1 cellular context compared by ENCODE assay signal in genomic region chr1:160098852-160099647, GRCh38.
TF ChIP-seq lines count a peak whose summit lies in the region.

No MANE protein-coding gene starts in this region.

TF ChIP-seq in K562, 482 proteins besides CTCF, POLR2A, EP300 and RAD21 (continued from another document and continues in another):
- TF ChIP-seq RBM34 (IDR thresholded peaks at IDR 0.05; ENCODE audit: borderline replicate concordance, insufficient read depth, low read length) (no peak), ZNF24 (IDR thresholded peaks at IDR 0.05) (no peak), HNRNPK (IDR thresholded peaks at IDR 0.05; ENCODE audit: low read depth, low read length, poor library complexity, severe bottlenecking) (no peak), ZNF518B (CRISPR knock-in tag; IDR thresholded peaks at IDR 0.05) (no peak), ZNF133 (CRISPR knock-in tag; IDR thresholded peaks at IDR 0.05) (no peak), E2F6 (IDR thresholded peaks at IDR 0.05; ENCODE audit: borderline replicate concordance in 1 of 2, extremely low read depth in 1 of 2, insufficient read depth in 1 of 2, insufficient read length in 1 of 2, low read depth in 1 of 2, low read length in 1 of 2, poor library complexity in 1 of 2, severe bottlenecking in 1 of 2) (peak in 1 of 2 experiments; percentile 33), KLF10 (CRISPR knock-in tag; IDR thresholded peaks at IDR 0.05) (no peak), ZNF655 (CRISPR knock-in tag; IDR thresholded peaks at IDR 0.05) (no peak), FOXP1 (CRISPR knock-in tag; IDR thresholded peaks at IDR 0.05) (no peak), CTBP1 (IDR thresholded peaks at IDR 0.05; ENCODE audit: borderline replicate concordance) (no peak), MLX (CRISPR knock-in tag; conservative IDR thresholded peaks at IDR 0.05) (no peak), ZBTB12 (CRISPR knock-in tag; IDR thresholded peaks at IDR 0.05) (0 out of 2 replicates have a peak, but pooled peaks have one; percentile 29), KDM2B (CRISPR knock-in tag; IDR thresholded peaks at IDR 0.05) (no peak), MEF2D (tag; conservative IDR thresholded peaks at IDR 0.05; ENCODE audit: low read depth) (no peak), ATF7 (IDR thresholded peaks at IDR 0.05) (peak; percentile 93), ZNF324 (CRISPR knock-in tag; IDR thresholded peaks at IDR 0.05) (no peak), ZBTB11 (CRISPR knock-in tag; IDR thresholded peaks at IDR 0.05) (no peak), POLR2AphosphoS2 (IDR thresholded peaks at IDR 0.05; ENCODE audit: low read length) (no peak), SMARCA4 (IDR thresholded peaks at IDR 0.05) (no peak), PRMT5 (CRISPR knock-in tag; IDR thresholded peaks at IDR 0.05) (no peak), PTTG1 (tag; IDR thresholded peaks at IDR 0.05; ENCODE audit: low read depth) (no peak), NR2C1 (IDR thresholded peaks at IDR 0.05) (no peak), NR2C1 (tag; IDR thresholded peaks at IDR 0.05) (no peak), NELFE (IDR thresholded peaks at IDR 0.05; ENCODE audit: insufficient read depth, insufficient read length) (no peak), DIDO1 (tag; IDR thresholded peaks at IDR 0.05; ENCODE audit: low read depth) (no peak), IFI16 (CRISPR knock-in tag; IDR thresholded peaks at IDR 0.05) (no peak), ZHX1 (conservative IDR thresholded peaks at IDR 0.05; ENCODE audit: low read length) (no peak), ZNF695 (CRISPR knock-in tag; IDR thresholded peaks at IDR 0.05) (no peak), ZBTB9 (CRISPR knock-in tag; IDR thresholded peaks at IDR 0.05) (no peak), NCOA4 (IDR thresholded peaks at IDR 0.05; ENCODE audit: partially characterized antibody) (no peak), HNRNPH1 (optimal IDR thresholded peaks at IDR 0.05; ENCODE audit: low read depth, low read length) (no peak), PHF8 (IDR thresholded peaks at IDR 0.05; ENCODE audit: borderline replicate concordance, low read length) (peak; percentile 37; the same call in 1 of the 2 replicates), FIP1L1 (IDR thresholded peaks at IDR 0.05; ENCODE audit: low read depth, low read length, poor library complexity, severe bottlenecking) (no peak), BHLHE40 (IDR thresholded peaks at IDR 0.05; ENCODE audit: low read length) (no peak), PML (IDR thresholded peaks at IDR 0.05; ENCODE audit: low read length) (no peak), TARDBP (IDR thresholded peaks at IDR 0.05) (no peak), CCNT2 (IDR thresholded peaks at IDR 0.05; ENCODE audit: borderline replicate concordance, extremely low read depth, insufficient read length, low read depth, low read length) (peak; percentile 33), HDAC2 (IDR thresholded peaks at IDR 0.05) (no peak), NRF1 (conservative IDR thresholded peaks at IDR 0.05 in 1 of 2, IDR thresholded peaks at IDR 0.05 in 1 of 2) (peak; percentile 57 to 69), ETV6 (IDR thresholded peaks at IDR 0.05; ENCODE audit: borderline replicate concordance in 1 of 2, low read depth in 2 of 2, low read length in 1 of 2) (no peak), ETV6 (CRISPR knock-in tag; IDR thresholded peaks at IDR 0.05; ENCODE audit: borderline replicate concordance) (no peak), ZNF197 (CRISPR knock-in tag; IDR thresholded peaks at IDR 0.05; ENCODE audit: low read depth) (no peak), ZC3H4 (CRISPR knock-in tag; IDR thresholded peaks at IDR 0.05; ENCODE audit: borderline replicate concordance) (no peak), JUNB (CRISPR knock-in tag; conservative IDR thresholded peaks at IDR 0.05) (no peak), WHSC1 (IDR thresholded peaks at IDR 0.05; ENCODE audit: low read length) (no peak), CHCHD3 (CRISPR knock-in tag; IDR thresholded peaks at IDR 0.05) (no peak), MIER1 (IDR thresholded peaks at IDR 0.05; ENCODE audit: low read depth) (no peak), ZBTB33 (CRISPR knock-in tag; IDR thresholded peaks at IDR 0.05) (no peak)
